1 cellular context compared by ENCODE assay signal in the genomic region with DNA sequence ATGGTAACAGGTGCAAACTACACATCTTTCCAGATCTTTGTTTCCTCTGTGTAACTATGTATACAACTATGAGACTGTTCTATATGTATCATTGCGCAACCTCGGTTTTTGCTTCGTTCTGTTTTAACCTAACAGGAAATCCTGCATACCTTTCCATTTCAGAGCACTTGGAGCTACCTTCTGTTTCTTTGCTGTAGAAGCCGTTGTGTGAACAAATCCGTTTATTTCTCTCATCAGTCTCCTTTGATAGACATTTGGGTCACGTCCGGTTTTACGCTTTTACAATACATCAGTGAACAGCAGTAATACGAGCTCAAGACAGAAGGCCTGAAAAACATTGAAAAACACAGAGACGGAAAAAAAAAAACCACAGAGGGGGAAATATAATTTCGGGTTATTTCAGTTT.
TF ChIP-seq lines count a peak whose summit lies in the region.

No MANE protein-coding gene starts in this region.

TF ChIP-seq in K562, 482 proteins besides CTCF, POLR2A, EP300 and RAD21 (continued from another document):
- TF ChIP-seq HSF4 (CRISPR knock-in tag; IDR thresholded peaks at IDR 0.05; ENCODE audit: borderline replicate concordance) (no peak), ZKSCAN3 (CRISPR knock-in tag; IDR thresholded peaks at IDR 0.05) (no peak), TARDBP (IDR thresholded peaks at IDR 0.05) (no peak), U2AF2 (optimal IDR thresholded peaks at IDR 0.05; ENCODE audit: low read depth, low read length) (no peak), ZNF699 (CRISPR knock-in tag; IDR thresholded peaks at IDR 0.05; ENCODE audit: insufficient replicate concordance) (no peak), LARP7 (IDR thresholded peaks at IDR 0.05) (no peak), SP1 (CRISPR knock-in tag; IDR thresholded peaks at IDR 0.05) (no peak; the same call in 1 of the 2 replicates), ZNF263 (CRISPR knock-in tag; IDR thresholded peaks at IDR 0.05; ENCODE audit: borderline replicate concordance) (no peak), ESRRA (IDR thresholded peaks at IDR 0.05; ENCODE audit: borderline replicate concordance, low read depth) (no peak), PHB (CRISPR knock-in tag; IDR thresholded peaks at IDR 0.05) (no peak)
